In genomic region chr1:35640380-35641232, GRCh38 we compare ENCODE assay signal across 1 cellular context.
TF ChIP-seq lines count a peak whose summit lies in the region.

No MANE protein-coding gene starts in this region.

TF ChIP-seq in GM12891, 5 proteins besides CTCF, POLR2A, EP300 and RAD21 (continued from another document):
- TF ChIP-seq PAX5 (IDR thresholded peaks at IDR 0.05; ENCODE audit: insufficient read depth, low read length, severe bottlenecking), result no peak
TF ChIP-seq in GM12891: peak in this region for 0.
